ENCODE assay signal across 8 cellular contexts in genomic region chr7:129298268-129298893, GRCh38.
DNase-seq lines count a peak whose midpoint lies in the region; ATAC-seq and TF ChIP-seq lines count a peak whose summit lies in the region.

No MANE protein-coding gene starts in this region.

- no peaks in the 10 kb centered on the region for H4K20me1 ChIP-seq in fibroblast of lung (ENCODE audit: control insufficient read depth, extremely low read depth, insufficient read depth, low read length)

- H3K9ac ChIP-seq in fibroblast of lung (ENCODE audit: insufficient read depth, low read length) = no peak overlapping the region

- no peaks in the 10 kb centered on the region for H3K36me3 ChIP-seq in fibroblast of lung (ENCODE audit: control insufficient read depth, insufficient read depth, low read length)

- H3K27me3 ChIP-seq in fibroblast of lung (ENCODE audit: control insufficient read depth, insufficient read depth, low read length) = no peaks in the 10 kb centered on the region

- in situ Hi-C loops in ACHN (cut with HindIII; ENCODE audit: low pct_ligation_motif_present, low pct_unique_long_range_greater_than_20kb, low sequenced_read_pairs) = no loop called here

- H3K4me2 ChIP-seq in fibroblast of lung (ENCODE audit: extremely low read depth, insufficient read depth, low read length) = no peak overlapping the region

- TF ChIP-seq CTCF in GM12874 (IDR thresholded peaks at IDR 0.05; ENCODE audit: insufficient read depth, low read depth, low read length) (peak; percentile 46; the same call in 1 of the 2 replicates), fibroblast of lung (conservative IDR thresholded peaks at IDR 0.05 in 1 of 2, IDR thresholded peaks at IDR 0.05 in 1 of 2; ENCODE audit: low read depth in 1 of 2, low read length in 2 of 2) (peak; percentile 66 to 76), omental fat pad (IDR thresholded peaks at IDR 0.05) (no peak)

- no peak overlapping the region for H3K4me3 ChIP-seq in fibroblast of lung (replicated peaks in 1 of 4; ENCODE audit: control extremely low read depth in 1 of 4, insufficient read depth in 1 of 4, low read depth in 3 of 4, low read length in 4 of 4)

- no peak overlapping the region for H2AFZ ChIP-seq in fibroblast of lung (ENCODE audit: low read length)

- H3K79me2 ChIP-seq in fibroblast of lung (ENCODE audit: control insufficient read depth, insufficient read depth, low read length) = no peaks in the 10 kb centered on the region

- DNase-seq in ACHN (peak; percentile 68), NCI-H2227 treated with DMSO at 0.1 percent for 48 hours (lab: John Stamatoyannopoulos, UW) (peak; percentile 44), fibroblast of lung (ENCODE audit: low read depth in 2 of 2) (peak; percentile 23 to 58), omental fat pad (ENCODE audit: low spot score) (peak; percentile 36)
- peak; percentile 50 for DNase-seq in activated CD8-positive, alpha-beta memory T cell treated with anti-CD3 and anti-CD28 coated beads, Interleukin-2, amount 50 U/mL, for 4 hours

- H3K9me3 ChIP-seq in fibroblast of lung (ENCODE audit: control insufficient read depth, insufficient read depth, low read depth, low read length) = no peaks in the 10 kb centered on the region

- no peaks in the 10 kb centered on the region for H3K4me1 ChIP-seq in fibroblast of lung (ENCODE audit: control insufficient read depth, extremely low read depth, insufficient read depth, low read length)

- H3K27ac ChIP-seq in fibroblast of lung (ENCODE audit: insufficient read depth, low read length) = no peak overlapping the region

- ATAC-seq in omental fat pad (ENCODE audit: low FRiP score) (no peak), HG02610 (IDR thresholded peaks at IDR 0.05; ENCODE audit: unreplicated experiment) (no peak), GM21717 (IDR thresholded peaks at IDR 0.05; ENCODE audit: unreplicated experiment) (no peak)

Comparison
In these comparisons a context has a peak if more than half of its experiments do, and no peak if none do; other contexts are left out.
1. CTCF ChIP-seq: peak in GM12874 (single experiment) and fibroblast of lung (2 of 2); none in omental fat pad (0 of 3).
2. Peak in every context shown above with its lines, with median percentiles within 50 percentile points of each other: DNase-seq.